7 cellular contexts compared by ENCODE assay signal in genomic region chr20:51542033-51542893, GRCh38. TPM values are rescaled to one million over a fixed set of nuclear protein-coding genes. Genes with fewer than 3 reads are reported as not detected.
A peak's percentile ranks its signal among the peaks of the same experiment; 100 is the strongest.
DNase-seq lines count a peak whose midpoint lies in the region; ATAC-seq, FAIRE-seq and TF ChIP-seq lines count a peak whose summit lies in the region.

Gene NFATC2 (minus strand): TSS chr20:51542719. CDS start chr20:51542499, 220 bp downstream.

- peak; percentile 20 to 52 for TF ChIP-seq CTCF in right atrium auricular region (IDR thresholded peaks at IDR 0.05)

- no peaks in the 10 kb centered on the region for H3K36me3 ChIP-seq in right atrium auricular region

- no peaks in the 10 kb centered on the region for H3K9me3 ChIP-seq in right atrium auricular region

- peak within 1 kb of the TSS; percentile 88 to 94 for H3K27ac ChIP-seq in right atrium auricular region
- peak within 1 kb of the TSS; percentile 51 to 96 (median 84) for H3K27ac ChIP-seq in skin epidermis

- peak; percentile 44 for ATAC-seq in HG02642 (IDR thresholded peaks at IDR 0.05; ENCODE audit: poor library complexity, unreplicated experiment)

- peak within 1 kb of the TSS; percentile 48 to 59 for H3K4me3 ChIP-seq in right atrium auricular region
- peak within 1 kb of the TSS; percentile 41 to 60 (median 48) for H3K4me3 ChIP-seq in skin epidermis

- peaks cover 3 to 38% of the 10 kb centered on the region in 2 donors for H3K4me1 ChIP-seq in right atrium auricular region

- DNase-seq in GM18507 (ENCODE audit: extremely low spot score, insufficient read length, low read depth) (peak; percentile 74), NCI-H774 (lab: John Stamatoyannopoulos, UW) (peak; percentile 41), activated T-helper 1 cell treated with Interleukin-2 at 50 U/mL for 16 hours (ENCODE audit: low read depth) (peak; percentile 47), right atrium auricular region (ENCODE audit: low spot score) (no peak), glomerular visceral epithelial cell (ENCODE audit: extremely low spot score) (no peak)

- no peaks in the 10 kb centered on the region for H3K27me3 ChIP-seq in right atrium auricular region

- peak; percentile 39 for FAIRE-seq in GM18507 (lab: Jason Lieb, UNC)

RNA-seq across cellular contexts. Expression of gene NFATC2, which starts in this region (rescaled TPM):
- total RNA-seq in right atrium auricular region, result 10 to 100 TPM in 1 of 2 donors, 1 to 10 TPM in 1; 8.6 to 12.5 TPM

Comparison
In these comparisons a context has a peak if more than half of its experiments do, and no peak if none do; other contexts are left out.
1. DNase-seq: peak in GM18507 (single experiment), NCI-H774 (single experiment) and activated T-helper 1 cell treated with Interleukin-2 at 50 U/mL for 16 hours (single experiment); none in right atrium auricular region (single experiment) and glomerular visceral epithelial cell (single experiment).